In the genomic region with DNA sequence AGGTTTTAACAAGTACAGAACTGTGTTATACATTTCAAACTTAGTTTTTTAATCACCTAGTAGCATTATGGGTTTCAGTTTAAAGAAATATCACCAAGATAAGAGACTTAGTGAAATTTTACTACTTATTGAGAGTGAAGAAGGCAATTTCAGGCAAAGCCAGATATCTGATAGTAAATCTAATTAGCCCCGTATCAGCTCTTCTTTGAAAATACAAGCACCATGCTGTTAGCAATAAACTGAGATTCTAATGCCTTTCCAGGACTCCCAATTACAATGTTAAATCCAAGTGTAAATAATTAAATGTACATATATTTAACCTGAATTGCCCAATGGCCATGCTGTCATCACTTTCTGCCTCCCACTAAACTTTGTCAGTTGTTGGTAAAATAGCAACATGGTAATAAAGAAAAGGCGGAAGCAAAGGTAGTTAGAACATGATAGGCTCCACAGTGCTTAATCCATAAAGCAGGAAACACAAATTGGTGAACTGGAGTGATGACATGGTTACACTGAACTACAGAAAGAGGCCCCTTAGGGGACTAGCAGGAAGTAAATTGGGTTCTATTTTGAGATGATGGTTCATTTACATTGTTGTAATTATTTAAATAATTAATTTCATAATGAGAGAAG, we compare ENCODE assay signal across 14 cellular contexts.
"Had no signal": no experiment of that assay in that cellular context is flagged by ENCODE, and none has a peak within 500 bp of the region (broad histone marks: within the 10 kb centered on the region; RNA-seq: fewer than 3 reads in every experiment).

No MANE protein-coding gene starts in this region.

- H3K36me3 ChIP-seq: adrenal gland, heart left ventricle, ovary, thyroid gland had no signal

- ATAC-seq: heart left ventricle, left lobe of liver had no signal

- H3K4me1 Mint-ChIP-seq: activated naive CD4-positive, alpha-beta T cell treated with anti-CD3 and anti-CD28 coated beads, Interleukin-2, amount 10 ng/mL, durations not matched to agents 7 days and 5 days had no signal

- DNase-seq: activated CD4-positive, alpha-beta T cell treated with anti-CD3 and anti-CD28 coated beads, Interleukin-2, amount 50 U/mL, for 1 hour; activated CD4-positive, CD25-positive, alpha-beta regulatory T cell; activated naive CD4-positive, alpha-beta T cell treated with anti-CD3 and anti-CD28 coated beads, Interleukin-2, amount 10 ng/mL, durations not matched to agents 7 days and 5 days; adrenal gland; caudate nucleus; cortex of kidney; effector CD8-positive, alpha-beta T cell; heart left ventricle; ovary; T-helper 2 cell; thyroid gland had no signal

- H3K36me3 Mint-ChIP-seq: activated naive CD4-positive, alpha-beta T cell treated with anti-CD3 and anti-CD28 coated beads, Interleukin-2, amount 10 ng/mL, durations not matched to agents 7 days and 5 days; memory B cell had no signal

- H3K4me3 ChIP-seq: adrenal gland, heart left ventricle, ovary, thyroid gland had no signal

- H3K27ac Mint-ChIP-seq: activated naive CD4-positive, alpha-beta T cell treated with anti-CD3 and anti-CD28 coated beads, Interleukin-2, amount 10 ng/mL, durations not matched to agents 7 days and 5 days; activated T-helper 2 cell treated with anti-CD3 and anti-CD28 coated beads, Interferon-gamma antibody, Interleukin-2, Interleukin-4, amounts not matched to agents 10 μg/mL and 5 μg/mL and 100 μg/mL, durations not matched to agents 14 hours and 24 hours and 36 hours; memory B cell had no signal

- H3K27me3 Mint-ChIP-seq: activated naive CD4-positive, alpha-beta T cell treated with anti-CD3 and anti-CD28 coated beads, Interleukin-2, amount 10 ng/mL, durations not matched to agents 7 days and 5 days; memory B cell had no signal

- H3K27ac ChIP-seq: adrenal gland, heart left ventricle, ovary, thyroid gland had no signal

- H3K4me3 Mint-ChIP-seq: activated naive CD4-positive, alpha-beta T cell treated with anti-CD3 and anti-CD28 coated beads, Interleukin-2, amount 10 ng/mL, durations not matched to agents 7 days and 5 days; memory B cell had no signal

- H3K27me3 ChIP-seq: adrenal gland, heart left ventricle, ovary, thyroid gland had no signal

- H3K9me3 ChIP-seq: adrenal gland, heart left ventricle, ovary, thyroid gland had no signal

- H3K4me1 ChIP-seq: adrenal gland, heart left ventricle, thyroid gland had no signal
